Comparison of ENCODE assay signal across 1 cellular context in genomic region chr16:2673066-2673999, GRCh38.
TF ChIP-seq lines count a peak whose summit lies in the region.

No MANE protein-coding gene starts in this region.

TF ChIP-seq in GM12878, 131 proteins besides CTCF, POLR2A, EP300 and RAD21 (continued from another document):
- TF ChIP-seq TCF3 (IDR thresholded peaks at IDR 0.05; ENCODE audit: borderline replicate concordance, insufficient read depth, low read depth, low read length) (no peak), BACH1 (IDR thresholded peaks at IDR 0.05; ENCODE audit: borderline replicate concordance) (peak; percentile 62), IKZF1 (conservative IDR thresholded peaks at IDR 0.05) (peak; percentile 72), ZNF274 (IDR thresholded peaks at IDR 0.05; ENCODE audit: insufficient read depth, insufficient read length) (no peak), CHD4 (IDR thresholded peaks at IDR 0.05) (no peak), DPF2 (IDR thresholded peaks at IDR 0.05) (0 out of 2 replicates have a peak, but pooled peaks have one; percentile 21), PBX3 (IDR thresholded peaks at IDR 0.05; ENCODE audit: insufficient replicate concordance, low read depth, low read length) (peak; percentile 15), CEBPB (IDR thresholded peaks at IDR 0.05; ENCODE audit: borderline replicate concordance in 1 of 2, low read depth in 2 of 2, low read length in 2 of 2) (no peak), POU2F2 (IDR thresholded peaks at IDR 0.05; ENCODE audit: borderline replicate concordance, low read depth, low read length) (no peak; the same call in 2 of the 3 replicates), ASH2L (IDR thresholded peaks at IDR 0.05; ENCODE audit: borderline replicate concordance, low read depth) (no peak), NR2F1 (conservative IDR thresholded peaks at IDR 0.05) (0 out of 2 replicates have a peak, but pooled peaks have one; percentile 27)
- TF ChIP-seq, protein P1, sequence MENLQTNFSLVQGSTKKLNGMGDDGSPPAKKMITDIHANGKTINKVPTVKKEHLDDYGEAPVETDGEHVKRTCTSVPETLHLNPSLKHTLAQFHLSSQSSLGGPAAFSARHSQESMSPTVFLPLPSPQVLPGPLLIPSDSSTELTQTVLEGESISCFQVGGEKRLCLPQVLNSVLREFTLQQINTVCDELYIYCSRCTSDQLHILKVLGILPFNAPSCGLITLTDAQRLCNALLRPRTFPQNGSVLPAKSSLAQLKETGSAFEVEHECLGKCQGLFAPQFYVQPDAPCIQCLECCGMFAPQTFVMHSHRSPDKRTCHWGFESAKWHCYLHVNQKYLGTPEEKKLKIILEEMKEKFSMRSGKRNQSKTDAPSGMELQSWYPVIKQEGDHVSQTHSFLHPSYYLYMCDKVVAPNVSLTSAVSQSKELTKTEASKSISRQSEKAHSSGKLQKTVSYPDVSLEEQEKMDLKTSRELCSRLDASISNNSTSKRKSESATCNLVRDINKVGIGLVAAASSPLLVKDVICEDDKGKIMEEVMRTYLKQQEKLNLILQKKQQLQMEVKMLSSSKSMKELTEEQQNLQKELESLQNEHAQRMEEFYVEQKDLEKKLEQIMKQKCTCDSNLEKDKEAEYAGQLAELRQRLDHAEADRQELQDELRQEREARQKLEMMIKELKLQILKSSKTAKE (IDR thresholded peaks at IDR 0.05; ENCODE audit: low read depth, poor library complexity, severe bottlenecking), result no peak
- TF ChIP-seq, protein P2, sequence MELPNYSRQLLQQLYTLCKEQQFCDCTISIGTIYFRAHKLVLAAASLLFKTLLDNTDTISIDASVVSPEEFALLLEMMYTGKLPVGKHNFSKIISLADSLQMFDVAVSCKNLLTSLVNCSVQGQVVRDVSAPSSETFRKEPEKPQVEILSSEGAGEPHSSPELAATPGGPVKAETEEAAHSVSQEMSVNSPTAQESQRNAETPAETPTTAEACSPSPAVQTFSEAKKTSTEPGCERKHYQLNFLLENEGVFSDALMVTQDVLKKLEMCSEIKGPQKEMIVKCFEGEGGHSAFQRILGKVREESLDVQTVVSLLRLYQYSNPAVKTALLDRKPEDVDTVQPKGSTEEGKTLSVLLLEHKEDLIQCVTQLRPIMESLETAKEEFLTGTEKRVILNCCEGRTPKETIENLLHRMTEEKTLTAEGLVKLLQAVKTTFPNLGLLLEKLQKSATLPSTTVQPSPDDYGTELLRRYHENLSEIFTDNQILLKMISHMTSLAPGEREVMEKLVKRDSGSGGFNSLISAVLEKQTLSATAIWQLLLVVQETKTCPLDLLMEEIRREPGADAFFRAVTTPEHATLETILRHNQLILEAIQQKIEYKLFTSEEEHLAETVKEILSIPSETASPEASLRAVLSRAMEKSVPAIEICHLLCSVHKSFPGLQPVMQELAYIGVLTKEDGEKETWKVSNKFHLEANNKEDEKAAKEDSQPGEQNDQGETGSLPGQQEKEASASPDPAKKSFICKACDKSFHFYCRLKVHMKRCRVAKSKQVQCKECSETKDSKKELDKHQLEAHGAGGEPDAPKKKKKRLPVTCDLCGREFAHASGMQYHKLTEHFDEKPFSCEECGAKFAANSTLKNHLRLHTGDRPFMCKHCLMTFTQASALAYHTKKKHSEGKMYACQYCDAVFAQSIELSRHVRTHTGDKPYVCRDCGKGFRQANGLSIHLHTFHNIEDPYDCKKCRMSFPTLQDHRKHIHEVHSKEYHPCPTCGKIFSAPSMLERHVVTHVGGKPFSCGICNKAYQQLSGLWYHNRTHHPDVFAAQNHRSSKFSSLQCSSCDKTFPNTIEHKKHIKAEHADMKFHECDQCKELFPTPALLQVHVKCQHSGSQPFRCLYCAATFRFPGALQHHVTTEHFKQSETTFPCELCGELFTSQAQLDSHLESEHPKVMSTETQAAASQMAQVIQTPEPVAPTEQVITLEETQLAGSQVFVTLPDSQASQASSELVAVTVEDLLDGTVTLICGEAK (IDR thresholded peaks at IDR 0.05; ENCODE audit: borderline replicate concordance), result peak; percentile 20; the same call in 1 of the 2 replicates
- TF ChIP-seq, protein P3, sequence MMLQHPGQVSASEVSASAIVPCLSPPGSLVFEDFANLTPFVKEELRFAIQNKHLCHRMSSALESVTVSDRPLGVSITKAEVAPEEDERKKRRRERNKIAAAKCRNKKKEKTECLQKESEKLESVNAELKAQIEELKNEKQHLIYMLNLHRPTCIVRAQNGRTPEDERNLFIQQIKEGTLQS (IDR thresholded peaks at IDR 0.05; ENCODE audit: borderline replicate concordance, extremely low read depth, low read depth, low read length), result no peak
